Comparison of ENCODE assay signal across 3 cellular contexts in the genomic region with DNA sequence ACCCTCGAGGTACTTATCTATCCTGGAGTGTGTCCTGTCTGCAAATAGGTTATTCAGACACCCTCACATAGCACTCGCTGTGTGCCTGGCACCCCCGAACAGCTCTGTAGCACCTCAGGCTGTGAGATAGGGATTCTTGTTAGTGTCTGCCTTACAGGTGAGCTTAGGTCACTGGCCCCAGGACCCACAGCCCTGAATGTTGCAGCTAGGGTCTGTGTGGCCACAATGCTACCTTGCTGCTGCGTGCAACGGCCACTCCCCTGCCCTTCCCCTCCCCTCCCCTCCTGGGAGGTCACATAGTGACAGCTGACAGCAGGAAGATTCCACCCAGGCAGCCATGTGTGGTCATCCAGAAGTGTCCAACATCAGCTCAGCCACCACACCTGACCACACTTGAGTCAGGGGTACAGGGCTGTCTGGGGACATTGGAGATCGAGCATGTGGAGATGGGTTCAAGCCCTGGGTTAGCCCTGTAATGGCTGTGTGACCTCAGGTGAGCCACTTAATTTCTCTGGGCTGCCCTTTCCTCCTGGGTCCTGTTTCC.
TF ChIP-seq lines count a peak whose summit lies in the region.

No MANE protein-coding gene starts in this region.

TF ChIP-seq in SK-N-SH, 30 proteins besides CTCF, POLR2A, EP300 and RAD21:
- TF ChIP-seq YY1 (IDR thresholded peaks at IDR 0.05; ENCODE audit: low read depth) (no peak), RFX5 (IDR thresholded peaks at IDR 0.05; ENCODE audit: low read length) (0 out of 2 replicates have a peak, but pooled peaks have one; percentile 36)
- TF ChIP-seq, protein P1, sequence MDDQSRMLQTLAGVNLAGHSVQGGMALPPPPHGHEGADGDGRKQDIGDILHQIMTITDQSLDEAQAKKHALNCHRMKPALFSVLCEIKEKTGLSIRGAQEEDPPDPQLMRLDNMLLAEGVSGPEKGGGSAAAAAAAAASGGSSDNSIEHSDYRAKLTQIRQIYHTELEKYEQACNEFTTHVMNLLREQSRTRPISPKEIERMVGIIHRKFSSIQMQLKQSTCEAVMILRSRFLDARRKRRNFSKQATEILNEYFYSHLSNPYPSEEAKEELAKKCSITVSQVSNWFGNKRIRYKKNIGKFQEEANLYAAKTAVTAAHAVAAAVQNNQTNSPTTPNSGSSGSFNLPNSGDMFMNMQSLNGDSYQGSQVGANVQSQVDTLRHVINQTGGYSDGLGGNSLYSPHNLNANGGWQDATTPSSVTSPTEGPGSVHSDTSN (IDR thresholded peaks at IDR 0.05), result no peak

TF ChIP-seq in SK-N-SH treated with all-trans-retinoic acid at 6 μM for 48 hours, 23 proteins besides CTCF, POLR2A, EP300 and RAD21:
- no peak for TF ChIP-seq ZNF565 (CRISPR knock-in tag; conservative IDR thresholded peaks at IDR 0.05; ENCODE audit: low read depth)
- no peak for TF ChIP-seq OSR1 (CRISPR knock-in tag; IDR thresholded peaks at IDR 0.05)
- TF ChIP-seq ZFP3 (CRISPR knock-in tag; IDR thresholded peaks at IDR 0.05), result no peak
- TF ChIP-seq, protein P2, sequence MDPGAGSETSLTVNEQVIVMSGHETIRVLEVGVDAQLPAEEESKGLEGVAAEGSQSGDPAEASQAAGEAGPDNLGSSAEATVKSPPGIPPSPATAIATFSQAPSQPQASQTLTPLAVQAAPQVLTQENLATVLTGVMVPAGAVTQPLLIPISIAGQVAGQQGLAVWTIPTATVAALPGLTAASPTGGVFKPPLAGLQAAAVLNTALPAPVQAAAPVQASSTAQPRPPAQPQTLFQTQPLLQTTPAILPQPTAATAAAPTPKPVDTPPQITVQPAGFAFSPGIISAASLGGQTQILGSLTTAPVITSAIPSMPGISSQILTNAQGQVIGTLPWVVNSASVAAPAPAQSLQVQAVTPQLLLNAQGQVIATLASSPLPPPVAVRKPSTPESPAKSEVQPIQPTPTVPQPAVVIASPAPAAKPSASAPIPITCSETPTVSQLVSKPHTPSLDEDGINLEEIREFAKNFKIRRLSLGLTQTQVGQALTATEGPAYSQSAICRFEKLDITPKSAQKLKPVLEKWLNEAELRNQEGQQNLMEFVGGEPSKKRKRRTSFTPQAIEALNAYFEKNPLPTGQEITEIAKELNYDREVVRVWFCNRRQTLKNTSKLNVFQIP (CRISPR knock-in tag; IDR thresholded peaks at IDR 0.05; ENCODE audit: borderline replicate concordance, low read depth), result no peak
- no peak for TF ChIP-seq ARNTL (CRISPR knock-in tag; IDR thresholded peaks at IDR 0.05; ENCODE audit: borderline replicate concordance, low read depth)
- no peak for TF ChIP-seq PPARA (CRISPR knock-in tag; IDR thresholded peaks at IDR 0.05; ENCODE audit: borderline replicate concordance)
- TF ChIP-seq CSDC2 (CRISPR knock-in tag; IDR thresholded peaks at IDR 0.05), result no peak

TF ChIP-seq in H1, 55 proteins besides CTCF, POLR2A, EP300 and RAD21:
- TF ChIP-seq TCF12 (IDR thresholded peaks at IDR 0.05; ENCODE audit: low read depth, low read length) (no peak), CTBP2 (IDR thresholded peaks at IDR 0.05; ENCODE audit: borderline replicate concordance, insufficient read depth, insufficient read length, low read length) (no peak), SP1 (IDR thresholded peaks at IDR 0.05; ENCODE audit: low read depth, low read length) (no peak), BRCA1 (IDR thresholded peaks at IDR 0.05; ENCODE audit: low read depth, low read length) (no peak), SP2 (IDR thresholded peaks at IDR 0.05; ENCODE audit: low read length) (no peak)
